In genomic region chrX:135112096-135112729, GRCh38 we compare ENCODE assay signal across 9 cellular contexts. TPM values are rescaled to one million over a fixed set of nuclear protein-coding genes. Genes with fewer than 3 reads are reported as not detected.
DNase-seq lines count a peak whose midpoint lies in the region; ATAC-seq and TF ChIP-seq lines count a peak whose summit lies in the region.
"Had no signal": no experiment of that assay in that cellular context is flagged by ENCODE, and none has a peak within 500 bp of the region (broad histone marks: within the 10 kb centered on the region; RNA-seq: fewer than 3 reads in every experiment).

No MANE protein-coding gene starts in this region.

- TF ChIP-seq POLR2A in erythroblast (IDR thresholded peaks at IDR 0.05; ENCODE audit: low read length) (no peak), prostate gland (IDR thresholded peaks at IDR 0.05) (no peak)

- 11% methylated on average over 3 of the region's 5 CpGs for WGBS in prostate gland

- TF ChIP-seq EP300 in Ishikawa (IDR thresholded peaks at IDR 0.05; ENCODE audit: borderline replicate concordance), result no peak

- CTCF ChIA-PET in GM10248 (lab: Yijun Ruan, JAX), result interaction anchor here (0.7 to 2.2 kb wide), 12 partner anchors 9 to 338 kb away, joined by 3 to 11 read pairs (median 3); no protein-coding TSS in a partner anchor

- no peaks in the 10 kb centered on the region for H3K4me1 ChIP-seq in prostate gland (replicated peaks)

- H3K9me3 ChIP-seq in prostate gland, result no peaks in the 10 kb centered on the region

- TF ChIP-seq CTCF in AG09319 (IDR thresholded peaks at IDR 0.05; ENCODE audit: low read depth, low read length) (peak; percentile 69), GM10248 (IDR thresholded peaks at IDR 0.05; ENCODE audit: control extremely low read depth, extremely low read depth, low read depth, missing control alignments) (peak; percentile 50), VCaP (conservative IDR thresholded peaks at IDR 0.05) (peak; percentile 82), prostate gland (IDR thresholded peaks at IDR 0.05) (peak in 3 of 4 experiments; percentile 36 to 45 (median 37))

- H3K36me3 ChIP-seq in prostate gland, result no peaks in the 10 kb centered on the region

- no peaks in the 10 kb centered on the region for H3K27me3 ChIP-seq in prostate gland (replicated peaks; ENCODE audit: insufficient read depth)

- no peak for ATAC-seq in GM19035 (IDR thresholded peaks at IDR 0.05; ENCODE audit: unreplicated experiment)

- DNase-seq in AG09319 (ENCODE audit: extremely low read depth, low read depth), result no peak
- DNase-seq in GM10248 (ENCODE audit: extremely low spot score), result no peak
- peak; percentile 28 to 53 for DNase-seq in erythroblast (lab: John Stamatoyannopoulos, UW)
- no peak for DNase-seq in prostate gland (ENCODE audit: low spot score)
- DNase-seq in NCI-H146 treated with DMSO at 0.1 percent for 48 hours (lab: John Stamatoyannopoulos, UW; ENCODE audit: unreplicated experiment), result no peak

- intact Hi-C loops in prostate gland (cut with DNase I), result no loop called here

- TF ChIP-seq RAD21 in Ishikawa (IDR thresholded peaks at IDR 0.05; ENCODE audit: low read depth), result peak; percentile 57

- H3K27ac ChIP-seq in VCaP, result no peak overlapping the region
- H3K27ac ChIP-seq in prostate gland, result no peak overlapping the region

- POLR2A ChIA-PET in GM10248 (lab: Yijun Ruan, JAX), result no interaction called here

- no peak overlapping the region for H3K4me3 ChIP-seq in prostate gland
- H3K4me3 ChIP-seq: lung had no signal

TF ChIP-seq in Ishikawa, 13 proteins besides CTCF, POLR2A, EP300 and RAD21:
- TF ChIP-seq CREB1 (IDR thresholded peaks at IDR 0.05; ENCODE audit: low read depth), result no peak
- TF ChIP-seq TCF12 (IDR thresholded peaks at IDR 0.05; ENCODE audit: low read depth), result no peak
- TF ChIP-seq ZBTB7A (IDR thresholded peaks at IDR 0.05; ENCODE audit: low read depth), result no peak
- TF ChIP-seq USF1 (IDR thresholded peaks at IDR 0.05), result no peak
- TF ChIP-seq TAF1 (IDR thresholded peaks at IDR 0.05; ENCODE audit: low read depth), result no peak
- TF ChIP-seq EGR1 (IDR thresholded peaks at IDR 0.05), result no peak
- no peak for TF ChIP-seq FOXM1 (IDR thresholded peaks at IDR 0.05; ENCODE audit: borderline replicate concordance, low read depth)
- no peak for TF ChIP-seq MAX (IDR thresholded peaks at IDR 0.05)

RNA-seq across cellular contexts. Expression of gene ETDB, which starts 8.1 kb away (rescaled TPM):
- not detected for total RNA-seq in prostate gland
- total RNA-seq: lung had no signal

RNA-seq across cellular contexts. Expression of gene SMIM10L2B, which starts 13.7 kb away (rescaled TPM):
- total RNA-seq in prostate gland, result 10 to 100 TPM in 1 of 2 donors, 1 to 10 TPM in 1; 3.6 to 18.5 TPM

RNA-seq across cellular contexts. Expression of gene CT55, which starts 59.0 kb away (rescaled TPM):
- 1 to 10 TPM in 1 of 2 donors, not detected in 1; 2.5 TPM for total RNA-seq in prostate gland
- total RNA-seq: lung had no signal

Comparison
In these comparisons a context has a peak if more than half of its experiments do, and no peak if none do; other contexts are left out.
1. DNase-seq: peak in erythroblast (2 of 2); none in AG09319 (single experiment), GM10248 (single experiment), prostate gland (single experiment) and NCI-H146 treated with DMSO at 0.1 percent for 48 hours (single experiment).
2. Peak in every context shown above with its lines, with median percentiles within 50 percentile points of each other: CTCF ChIP-seq.